In genomic region chr3:113505867-113506266, GRCh38 we compare ENCODE assay signal across 25 cellular contexts. TPM values are rescaled to one million over a fixed set of nuclear protein-coding genes. Genes with fewer than 3 reads are reported as not detected.
"Had no signal": no experiment of that assay in that cellular context is flagged by ENCODE, and none has a peak within 500 bp of the region (broad histone marks: within the 10 kb centered on the region; RNA-seq: fewer than 3 reads in every experiment).

No MANE protein-coding gene starts in this region.

- H3K36me3 ChIP-seq: SJSA1 had no signal

- H3K9me3 ChIP-seq: SJSA1 had no signal

- H3K27ac ChIP-seq: HL-60, SJSA1, SK-N-MC had no signal

- FAIRE-seq: HTR-8/SVneo, RCC 7860 had no signal

- H3K4me3 ChIP-seq: SJSA1, SK-N-MC had no signal

- H3K4me1 ChIP-seq: SJSA1 had no signal

- DNase-seq: KBM-7, MV-4-11, NCI-H1048, NCI-H1105, NCI-H1417 treated with DMSO at 0.1 percent for 48 hours, NCI-H146, NCI-H1694 treated with DMSO at 0.1 percent for 48 hours, NCI-H2029, NCI-H2081 treated with DMSO at 0.1 percent for 48 hours, NCI-H2171, NCI-H226, NCI-H446, NCI-H510A, NCI-H524 treated with DMSO at 0.1 percent for 48 hours, NCI-H69, NCI-H774, Right ventricle myocardium superior, RPMI8226, SIG-M5 had no signal

- H3K27me3 ChIP-seq: SJSA1 had no signal

RNA-seq across cellular contexts. Expression of gene SIDT1, which starts 26.5 kb away (rescaled TPM):
- total RNA-seq: LHCN-M2, SJSA1 had no signal
